Comparison of ENCODE assay signal across 11 cellular contexts in the genomic region with DNA sequence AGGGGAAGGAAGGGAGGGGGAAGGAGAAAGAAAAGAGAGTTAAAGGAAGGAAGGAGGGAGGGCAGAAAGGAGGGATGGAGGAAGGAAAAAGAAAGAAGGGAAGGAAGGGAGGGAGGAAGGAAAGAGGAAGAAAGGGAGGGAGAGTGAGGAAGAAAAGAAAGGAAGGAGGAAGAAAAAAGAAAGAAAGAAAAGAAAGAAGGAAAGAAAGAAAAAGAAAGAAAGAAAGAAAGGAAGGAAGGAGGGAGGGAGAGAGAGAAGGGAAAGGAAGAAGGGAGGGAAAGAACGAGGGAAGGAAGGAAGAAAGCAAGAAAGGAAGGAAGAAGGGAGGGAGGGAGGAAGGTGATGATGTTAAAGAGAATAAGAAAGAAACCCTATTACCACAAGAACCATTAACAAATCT.
"Had no signal": no experiment of that assay in that cellular context is flagged by ENCODE, and none has a peak within 500 bp of the region (broad histone marks: within the 10 kb centered on the region; RNA-seq: fewer than 3 reads in every experiment).

No MANE protein-coding gene starts in this region.

- H3K9ac ChIP-seq: GM23248 had no signal

- H2AFZ ChIP-seq: GM23248, GM23338 had no signal

- H3K4me3 ChIP-seq: GM23248, GM23338, HAP-1 had no signal

- H3K9me3 ChIP-seq: HAP-1 had no signal

- ATAC-seq: GM23338, HCT116 had no signal

- H3K27ac ChIP-seq: GM23248 had no signal

- H3K4me1 ChIP-seq: HAP-1 had no signal

- H3K4me2 ChIP-seq: GM23338 had no signal

- H3K36me3 ChIP-seq: HAP-1 had no signal

- DNase-seq: GM23248, GOT3, H7, H9, HCEC 1CT, HFFc6 had no signal

- FAIRE-seq: H1, H54 had no signal
